ENCODE assay signal across 30 cellular contexts in genomic region chr21:44703731-44704635, GRCh38. TPM values are rescaled to one million over a fixed set of nuclear protein-coding genes. Genes with fewer than 3 reads are reported as not detected.
DNase-seq lines count a peak whose midpoint lies in the region; ATAC-seq, FAIRE-seq and TF ChIP-seq lines count a peak whose summit lies in the region.
"Had no signal": no experiment of that assay in that cellular context is flagged by ENCODE, and none has a peak within 500 bp of the region (broad histone marks: within the 10 kb centered on the region; RNA-seq: fewer than 3 reads in every experiment).

No MANE protein-coding gene starts in this region.

- no peak for TF ChIP-seq RAD21 in HepG2 (CRISPR knock-in tag; IDR thresholded peaks at IDR 0.05)

- no peak for TF ChIP-seq CTCF in natural killer cell (IDR thresholded peaks at IDR 0.05)
- TF ChIP-seq CTCF in colonic mucosa (IDR thresholded peaks at IDR 0.05), result no peak
- TF ChIP-seq CTCF in HepG2 (CRISPR knock-in tag; IDR thresholded peaks at IDR 0.05), result no peak
- TF ChIP-seq CTCF in suprapubic skin (IDR thresholded peaks at IDR 0.05), result no peak

- in situ Hi-C loops in HepG2 (cut with HindIII; ENCODE audit: extremely low pct_ligation_motif_present, low pct_unique_long_range_greater_than_20kb), result no loop called here

- POLR2A ChIA-PET in HepG2 (lab: Yijun Ruan, JAX), result no interaction called here

- H3K27ac Mint-ChIP-seq in natural killer cell treated with Interleukin-12 subunit alpha and Interleukin-12 subunit beta and Interleukin-15 and Interleukin-18, amount 100 ng/mL, for 72 hours, result no peak overlapping the region
- no peak overlapping the region for H3K27ac Mint-ChIP-seq in natural killer cell
- H3K27ac Mint-ChIP-seq: activated CD4-positive, alpha-beta memory T cell treated with anti-CD3 and anti-CD28 coated beads for 36 hours; activated naive CD4-positive, alpha-beta T cell treated with anti-CD3 and anti-CD28 coated beads, Interleukin-2, amount 50 U/mL, for 24 hours; activated T-cell treated with anti-CD3 and anti-CD28 coated beads, Interleukin-2, amount 50 U/mL, for 72 hours; mesothelial cell of epicardium had no signal

- H3K36me3 Mint-ChIP-seq in natural killer cell treated with Interleukin-12 subunit alpha and Interleukin-12 subunit beta and Interleukin-15 and Interleukin-18, amount 100 ng/mL, for 72 hours, result peaks cover 9% of the 10 kb centered on the region
- peaks cover 13% of the 10 kb centered on the region for H3K36me3 Mint-ChIP-seq in natural killer cell
- H3K36me3 Mint-ChIP-seq: mesothelial cell of epicardium had no signal

- no peak for TF ChIP-seq EP300 in HepG2 (IDR thresholded peaks at IDR 0.05; ENCODE audit: low read depth in 2 of 2, low read length in 2 of 2)
- no peak for TF ChIP-seq EP300 in HepG2 (CRISPR knock-in tag; IDR thresholded peaks at IDR 0.05; ENCODE audit: borderline replicate concordance)
- no peak for TF ChIP-seq EP300 in suprapubic skin (IDR thresholded peaks at IDR 0.05)

- peak overlapping the region; percentile 53; the same call in 1 of the 2 replicates for H3K4me2 ChIP-seq in HepG2 (ENCODE audit: low read depth, low read length)

- no peak overlapping the region for H3K27ac ChIP-seq in colonic mucosa
- H3K27ac ChIP-seq in HepG2 (ENCODE audit: extremely low read length, insufficient read depth, low read length), result no peak overlapping the region
- H3K27ac ChIP-seq in suprapubic skin, result no peak overlapping the region
- H3K27ac ChIP-seq: C4-2B, SK-N-MC, uterus had no signal

- no peaks in the 10 kb centered on the region for H3K4me1 ChIP-seq in colonic mucosa
- H3K4me1 ChIP-seq in HepG2 (ENCODE audit: insufficient read depth, low read length), result peaks cover 55% of the 10 kb centered on the region
- peaks cover 6% of the 10 kb centered on the region for H3K4me1 ChIP-seq in suprapubic skin
- H3K4me1 ChIP-seq: HAP-1, uterus had no signal

- BruUV-seq in HepG2 (replicated peaks; lab: Mats Ljungman, UMichigan), result no TSS peak

- no peaks in the 10 kb centered on the region for H3K79me2 ChIP-seq in HepG2 (ENCODE audit: insufficient read depth, low read length)

- H3K36me3 ChIP-seq in colonic mucosa, result no peaks in the 10 kb centered on the region
- H3K36me3 ChIP-seq in HepG2 (replicated peaks in 1 of 2; ENCODE audit: control insufficient read depth in 1 of 2, insufficient read depth in 2 of 2, low read length in 2 of 2), result no peaks in the 10 kb centered on the region
- H3K36me3 ChIP-seq in suprapubic skin, result no peaks in the 10 kb centered on the region
- H3K36me3 ChIP-seq: HAP-1, uterus had no signal

- CTCF ChIA-PET in HepG2 (lab: Yijun Ruan, JAX; ENCODE audit: low intra/inter-chr PET ratio, low total read pairs), result no interaction called here

- H3K9me3 ChIP-seq in colonic mucosa (no peaks in the 10 kb centered on the region), HepG2 (ENCODE audit: low read length) (no peaks in the 10 kb centered on the region), suprapubic skin (no peaks in the 10 kb centered on the region)
- H3K9me3 ChIP-seq: HAP-1, uterus had no signal

- FAIRE-seq in HepG2 (lab: Jason Lieb, UNC) (no peak), urothelium cell line (lab: Jason Lieb, UNC) (no peak)
- FAIRE-seq: D721Med, frontal cortex had no signal

- no peak for ATAC-seq in natural killer cell treated with Interleukin-12 subunit alpha and Interleukin-12 subunit beta and Interleukin-15 and Interleukin-18, amount 100 ng/mL, for 72 hours
- no peak for ATAC-seq in natural killer cell
- no peak for ATAC-seq in HepG2
- ATAC-seq: activated T-cell treated with anti-CD3 and anti-CD28 coated beads, Interleukin-2, amount 50 U/mL, for 72 hours; esophagus mucosa; naive thymus-derived CD8-positive, alpha-beta T cell had no signal

- 27% methylated on average over 8 of the region's 13 CpGs for WGBS in HepG2 (ENCODE audit: low lambda C conversion rate)
- 66% methylated on average over 9 of the region's 13 CpGs for WGBS in suprapubic skin

- H3K4me3 ChIP-seq in colonic mucosa (no peak overlapping the region), HepG2 (replicated peaks in 1 of 3; ENCODE audit: insufficient read depth in 1 of 3, low read depth in 2 of 3, low read length in 3 of 3) (no peak overlapping the region; a peak in 1 of 6 replicates), suprapubic skin (no peak overlapping the region)
- H3K4me3 ChIP-seq: HAP-1, SK-N-MC, uterus had no signal

- TF ChIP-seq POLR2A in HepG2 (IDR thresholded peaks at IDR 0.05; ENCODE audit: insufficient read depth in 1 of 2, low read depth in 2 of 2, low read length in 2 of 2), result no peak
- no peak for TF ChIP-seq POLR2A in suprapubic skin (IDR thresholded peaks at IDR 0.05)

- peaks cover 52 to 56% of the 10 kb centered on the region in 2 donors for H3K27me3 Mint-ChIP-seq in natural killer cell treated with Interleukin-12 subunit alpha and Interleukin-12 subunit beta and Interleukin-15 and Interleukin-18, amount 100 ng/mL, for 72 hours
- H3K27me3 Mint-ChIP-seq in natural killer cell (ENCODE audit: low read depth in 2 of 2), result peaks cover 63 to 71% of the 10 kb centered on the region in 2 donors

- peaks cover 35% of the 10 kb centered on the region for H3K27me3 ChIP-seq in colonic mucosa
- H3K27me3 ChIP-seq in HepG2 (ENCODE audit: control insufficient read depth in 1 of 2, insufficient read depth in 2 of 2, low read length in 2 of 2), result peaks cover 4 to 31% of the 10 kb centered on the region in 2 experiments; a peak in 4 of 5 replicates
- H3K27me3 ChIP-seq in suprapubic skin, result peaks cover 92% of the 10 kb centered on the region

- H3K9ac ChIP-seq in colonic mucosa (ENCODE audit: low read depth in 2 of 2, low read length in 2 of 2) (no peak overlapping the region), HepG2 (ENCODE audit: insufficient read depth, low read depth, low read length) (no peak overlapping the region)

- peak; percentile 38 for DNase-seq in natural killer cell treated with Interleukin-12 subunit alpha and Interleukin-12 subunit beta and Interleukin-15 and Interleukin-18, amount 100 ng/mL, for 72 hours (ENCODE audit: low spot score)
- DNase-seq in natural killer cell, result no peak
- peak; percentile 9 for DNase-seq in colonic mucosa
- DNase-seq in HepG2 (ENCODE audit: low spot score), result no peak
- no peak for DNase-seq in suprapubic skin (ENCODE audit: low spot score in 2 of 2)
- DNase-seq in urothelium cell line (ENCODE audit: low spot score), result no peak
- no peak for DNase-seq in activated T-cell treated with anti-CD3 and anti-CD28 coated beads, Interleukin-2, amount 50 U/mL, for 48 hours
- DNase-seq in OCI-M2 (lab: John Stamatoyannopoulos, UW; ENCODE audit: unreplicated experiment), result no peak
- DNase-seq: activated CD4-positive, alpha-beta memory T cell treated with anti-CD3 and anti-CD28 coated beads for 36 hours; activated T-cell treated with anti-CD3 and anti-CD28 coated beads, Interleukin-2, amount 50 U/mL, for 72 hours; aorta; effector CD8-positive, alpha-beta T cell; EL; KG1; naive thymus-derived CD8-positive, alpha-beta T cell; NCI-H1436 treated with DMSO at 0.1 percent for 48 hours; NCI-H524; substantia nigra had no signal

- H3K4me1 Mint-ChIP-seq in natural killer cell treated with Interleukin-12 subunit alpha and Interleukin-12 subunit beta and Interleukin-15 and Interleukin-18, amount 100 ng/mL, for 72 hours (ENCODE audit: low read depth in 2 of 2), result peaks cover 5 to 10% of the 10 kb centered on the region in 2 donors
- H3K4me1 Mint-ChIP-seq in natural killer cell, result peaks cover 9 to 15% of the 10 kb centered on the region in 2 donors

- no peak overlapping the region for H2AFZ ChIP-seq in HepG2 (ENCODE audit: low read length)

- H3K9me3 Mint-ChIP-seq in natural killer cell treated with Interleukin-12 subunit alpha and Interleukin-12 subunit beta and Interleukin-15 and Interleukin-18, amount 100 ng/mL, for 72 hours, result no peaks in the 10 kb centered on the region
- H3K9me3 Mint-ChIP-seq in natural killer cell, result peaks cover 0 to 3% of the 10 kb centered on the region in 2 donors
- H3K9me3 Mint-ChIP-seq: activated naive CD4-positive, alpha-beta T cell treated with anti-CD3 and anti-CD28 coated beads, Interleukin-2, amount 50 U/mL, for 24 hours; mesothelial cell of epicardium had no signal

- H3K4me3 Mint-ChIP-seq in natural killer cell treated with Interleukin-12 subunit alpha and Interleukin-12 subunit beta and Interleukin-15 and Interleukin-18, amount 100 ng/mL, for 72 hours, result no peak overlapping the region
- no peak overlapping the region for H3K4me3 Mint-ChIP-seq in natural killer cell
- H3K4me3 Mint-ChIP-seq: activated CD4-positive, alpha-beta memory T cell treated with anti-CD3 and anti-CD28 coated beads for 36 hours; activated naive CD4-positive, alpha-beta T cell treated with anti-CD3 and anti-CD28 coated beads, Interleukin-2, amount 50 U/mL, for 24 hours; activated T-cell treated with anti-CD3 and anti-CD28 coated beads, Interleukin-2, amount 50 U/mL, for 72 hours; central memory CD8-positive, alpha-beta T cell; mesothelial cell of epicardium; naive thymus-derived CD8-positive, alpha-beta T cell had no signal

- no peaks in the 10 kb centered on the region for H4K20me1 ChIP-seq in HepG2 (ENCODE audit: insufficient read depth, low read length)

- intact Hi-C loops in natural killer cell (cut with micrococcal nuclease) (no loop called here), colonic mucosa (cut with DNase I) (no loop called here), HepG2 (cut with micrococcal nuclease; ENCODE audit: unreplicated experiment) (loop anchor here (5.0 kb wide), 1 partner anchor 33 kb away; no protein-coding TSS in a partner anchor)

RNA-seq across cellular contexts. Expression of gene KRTAP10-12, which starts 7.0 kb away (rescaled TPM):
- total RNA-seq in natural killer cell treated with Interleukin-12 subunit alpha and Interleukin-12 subunit beta and Interleukin-15 and Interleukin-18, amount 100 ng/mL, for 72 hours, result not detected
- total RNA-seq in natural killer cell (not detected), colonic mucosa (not detected), HepG2 (2016; rRNA removed; fragmentation: Illumina TruSeq; extraction: Trizol) (not detected in 2 replicates), suprapubic skin (1 to 10 TPM in 2 of 4 donors, not detected in 2; 1.3 to 2.9 TPM)
- not detected in 2 replicates for total RNA-seq in HepG2 (2016; cell fraction: cytosol; rRNA removed; fragmentation: Illumina TruSeq; extraction: Trizol; ENCODE audit: low read depth)
- total RNA-seq in HepG2 (2016; cell fraction: insoluble cytoplasmic fraction; rRNA removed; fragmentation: Illumina TruSeq; extraction: Trizol), result not detected in 2 replicates
- total RNA-seq in HepG2 (2016; cell fraction: membrane; rRNA removed; fragmentation: Illumina TruSeq; extraction: Trizol), result not detected in 2 replicates
- total RNA-seq in HepG2 (2016; cell fraction: nucleus; rRNA removed; fragmentation: Illumina TruSeq; extraction: Trizol), result not detected in 2 replicates
- not detected in 2 replicates for polyA plus RNA-seq in HepG2 (2011; rRNA removed)
- polyA plus RNA-seq in HepG2 (2011; cell fraction: cytosol; rRNA removed), result not detected in 2 replicates
- not detected in 2 replicates for polyA plus RNA-seq in HepG2 (2011; cell fraction: nucleus; rRNA removed)
- not detected in 2 replicates for polyA plus RNA-seq in HepG2 (2012)
- not detected in 2 replicates for polyA plus RNA-seq in HepG2 (2016; cell fraction: cytosol; fragmentation: Illumina TruSeq; extraction: Trizol; ENCODE audit: low read depth)
- not detected in 2 replicates for polyA plus RNA-seq in HepG2 (2016; cell fraction: insoluble cytoplasmic fraction; fragmentation: Illumina TruSeq; extraction: Trizol; ENCODE audit: low read depth)
- polyA plus RNA-seq in HepG2 (2016; cell fraction: membrane; fragmentation: Illumina TruSeq; extraction: Trizol; ENCODE audit: low read depth), result not detected in 2 replicates
- not detected in 2 replicates for polyA plus RNA-seq in HepG2 (2016; cell fraction: nucleus; fragmentation: Illumina TruSeq; extraction: Trizol; ENCODE audit: insufficient read depth, low read depth)
- not detected in 2 replicates for polyA minus RNA-seq in HepG2 (2011; rRNA and poly(A)+ RNA removed; ENCODE audit: low replicate concordance)
- not detected in 2 replicates for polyA minus RNA-seq in HepG2 (2011; cell fraction: cytosol; rRNA and poly(A)+ RNA removed)
- not detected in 2 replicates for polyA minus RNA-seq in HepG2 (2011; cell fraction: nucleus; rRNA and poly(A)+ RNA removed)
- total RNA-seq: activated CD4-positive, alpha-beta memory T cell treated with anti-CD3 and anti-CD28 coated beads for 36 hours; activated T-cell treated with anti-CD3 and anti-CD28 coated beads, Interleukin-2, amount 50 U/mL, for 72 hours; aorta; esophagus mucosa; frontal cortex; mesothelial cell of epicardium; naive thymus-derived CD8-positive, alpha-beta T cell; RPMI7951; uterus had no signal
- polyA plus RNA-seq: AG04450; aorta; naive thymus-derived CD8-positive, alpha-beta T cell had no signal

RNA-seq across cellular contexts. Expression of gene TSPEAR, which starts 7.4 kb away (rescaled TPM):
- total RNA-seq in natural killer cell treated with Interleukin-12 subunit alpha and Interleukin-12 subunit beta and Interleukin-15 and Interleukin-18, amount 100 ng/mL, for 72 hours, result not detected
- not detected for total RNA-seq in natural killer cell
- total RNA-seq in colonic mucosa, result not detected
- total RNA-seq in HepG2 (2016; rRNA removed; fragmentation: Illumina TruSeq; extraction: Trizol), result 0.07 and 0.18 TPM in 2 replicates
- 0.09 TPM in 1 of 2 replicates, not detected in the other for total RNA-seq in HepG2 (2016; cell fraction: cytosol; rRNA removed; fragmentation: Illumina TruSeq; extraction: Trizol; ENCODE audit: low read depth)
- total RNA-seq in HepG2 (2016; cell fraction: insoluble cytoplasmic fraction; rRNA removed; fragmentation: Illumina TruSeq; extraction: Trizol), result 0.10 and 0.19 TPM in 2 replicates
- 0.24 and 0.28 TPM in 2 replicates for total RNA-seq in HepG2 (2016; cell fraction: membrane; rRNA removed; fragmentation: Illumina TruSeq; extraction: Trizol)
- total RNA-seq in HepG2 (2016; cell fraction: nucleus; rRNA removed; fragmentation: Illumina TruSeq; extraction: Trizol), result 0.16 TPM in 1 of 2 replicates, not detected in the other
- polyA plus RNA-seq in HepG2 (2011; rRNA removed), result 0.32 and 0.33 TPM in 2 replicates
- polyA plus RNA-seq in HepG2 (2011; cell fraction: cytosol; rRNA removed), result 0.28 and 0.32 TPM in 2 replicates
- polyA plus RNA-seq in HepG2 (2011; cell fraction: nucleus; rRNA removed), result 0.59 and 0.71 TPM in 2 replicates
- 0.63 and 0.68 TPM in 2 replicates for polyA plus RNA-seq in HepG2 (2012)
- 0.10 and 0.12 TPM in 2 replicates for polyA plus RNA-seq in HepG2 (2016; cell fraction: cytosol; fragmentation: Illumina TruSeq; extraction: Trizol; ENCODE audit: low read depth)
- 0.19 and 0.25 TPM in 2 replicates for polyA plus RNA-seq in HepG2 (2016; cell fraction: insoluble cytoplasmic fraction; fragmentation: Illumina TruSeq; extraction: Trizol; ENCODE audit: low read depth)
- 0.31 and 0.42 TPM in 2 replicates for polyA plus RNA-seq in HepG2 (2016; cell fraction: membrane; fragmentation: Illumina TruSeq; extraction: Trizol; ENCODE audit: low read depth)
- 0.11 TPM in 1 of 2 replicates, not detected in the other for polyA plus RNA-seq in HepG2 (2016; cell fraction: nucleus; fragmentation: Illumina TruSeq; extraction: Trizol; ENCODE audit: insufficient read depth, low read depth)
- 0.82 TPM in 1 of 2 replicates, not detected in the other for polyA minus RNA-seq in HepG2 (2011; rRNA and poly(A)+ RNA removed; ENCODE audit: low replicate concordance)
- polyA minus RNA-seq in HepG2 (2011; cell fraction: cytosol; rRNA and poly(A)+ RNA removed), result 0.18 and 0.20 TPM in 2 replicates
- 0.26 and 0.37 TPM in 2 replicates for polyA minus RNA-seq in HepG2 (2011; cell fraction: nucleus; rRNA and poly(A)+ RNA removed)
- under 1 TPM in 3 of 4 donors, not detected in 1; 0.21 to 0.59 (median 0.32) TPM for total RNA-seq in suprapubic skin
- total RNA-seq: activated CD4-positive, alpha-beta memory T cell treated with anti-CD3 and anti-CD28 coated beads for 36 hours; activated T-cell treated with anti-CD3 and anti-CD28 coated beads, Interleukin-2, amount 50 U/mL, for 72 hours; aorta; frontal cortex; naive thymus-derived CD8-positive, alpha-beta T cell; RPMI7951 had no signal
- polyA plus RNA-seq: AG04450, aorta had no signal

RNA-seq across cellular contexts. Expression of gene KRTAP12-1, which starts 22.0 kb away (rescaled TPM):
- total RNA-seq in natural killer cell treated with Interleukin-12 subunit alpha and Interleukin-12 subunit beta and Interleukin-15 and Interleukin-18, amount 100 ng/mL, for 72 hours, result not detected
- total RNA-seq in natural killer cell (not detected), colonic mucosa (not detected), HepG2 (2016; rRNA removed; fragmentation: Illumina TruSeq; extraction: Trizol) (not detected in 2 replicates), suprapubic skin (10 to 100 TPM in 1 of 4 donors, 1 to 10 TPM in 1, not detected in 2; 6.0 to 32.1 TPM)
- not detected in 2 replicates for total RNA-seq in HepG2 (2016; cell fraction: cytosol; rRNA removed; fragmentation: Illumina TruSeq; extraction: Trizol; ENCODE audit: low read depth)
- not detected in 2 replicates for total RNA-seq in HepG2 (2016; cell fraction: insoluble cytoplasmic fraction; rRNA removed; fragmentation: Illumina TruSeq; extraction: Trizol)
- not detected in 2 replicates for total RNA-seq in HepG2 (2016; cell fraction: membrane; rRNA removed; fragmentation: Illumina TruSeq; extraction: Trizol)
- total RNA-seq in HepG2 (2016; cell fraction: nucleus; rRNA removed; fragmentation: Illumina TruSeq; extraction: Trizol), result not detected in 2 replicates
- polyA plus RNA-seq in HepG2 (2011; rRNA removed), result 0.13 TPM in 1 of 2 replicates, not detected in the other
- polyA plus RNA-seq in HepG2 (2011; cell fraction: cytosol; rRNA removed), result not detected in 2 replicates
- 0.40 TPM in 1 of 2 replicates, not detected in the other for polyA plus RNA-seq in HepG2 (2011; cell fraction: nucleus; rRNA removed)
- not detected in 2 replicates for polyA plus RNA-seq in HepG2 (2012)
- not detected in 2 replicates for polyA plus RNA-seq in HepG2 (2016; cell fraction: cytosol; fragmentation: Illumina TruSeq; extraction: Trizol; ENCODE audit: low read depth)
- polyA plus RNA-seq in HepG2 (2016; cell fraction: insoluble cytoplasmic fraction; fragmentation: Illumina TruSeq; extraction: Trizol; ENCODE audit: low read depth), result not detected in 2 replicates
- polyA plus RNA-seq in HepG2 (2016; cell fraction: membrane; fragmentation: Illumina TruSeq; extraction: Trizol; ENCODE audit: low read depth), result not detected in 2 replicates
- polyA plus RNA-seq in HepG2 (2016; cell fraction: nucleus; fragmentation: Illumina TruSeq; extraction: Trizol; ENCODE audit: insufficient read depth, low read depth), result not detected in 2 replicates
- polyA minus RNA-seq in HepG2 (2011; rRNA and poly(A)+ RNA removed; ENCODE audit: low replicate concordance), result not detected in 2 replicates
- polyA minus RNA-seq in HepG2 (2011; cell fraction: cytosol; rRNA and poly(A)+ RNA removed), result not detected in 2 replicates
- not detected in 2 replicates for polyA minus RNA-seq in HepG2 (2011; cell fraction: nucleus; rRNA and poly(A)+ RNA removed)
- total RNA-seq: activated CD4-positive, alpha-beta memory T cell treated with anti-CD3 and anti-CD28 coated beads for 36 hours; activated T-cell treated with anti-CD3 and anti-CD28 coated beads, Interleukin-2, amount 50 U/mL, for 72 hours; aorta; esophagus mucosa; frontal cortex; mesothelial cell of epicardium; naive thymus-derived CD8-positive, alpha-beta T cell; RPMI7951 had no signal
- polyA plus RNA-seq: AG04450; aorta; naive thymus-derived CD8-positive, alpha-beta T cell had no signal

RNA-seq across cellular contexts. Expression of gene KRTAP12-2, which starts 37.3 kb away (rescaled TPM):
- total RNA-seq in natural killer cell treated with Interleukin-12 subunit alpha and Interleukin-12 subunit beta and Interleukin-15 and Interleukin-18, amount 100 ng/mL, for 72 hours, result not detected
- total RNA-seq in natural killer cell, result not detected
- not detected for total RNA-seq in colonic mucosa
- not detected in 2 replicates for total RNA-seq in HepG2 (2016; rRNA removed; fragmentation: Illumina TruSeq; extraction: Trizol)
- not detected in 2 replicates for total RNA-seq in HepG2 (2016; cell fraction: cytosol; rRNA removed; fragmentation: Illumina TruSeq; extraction: Trizol; ENCODE audit: low read depth)
- total RNA-seq in HepG2 (2016; cell fraction: insoluble cytoplasmic fraction; rRNA removed; fragmentation: Illumina TruSeq; extraction: Trizol), result not detected in 2 replicates
- total RNA-seq in HepG2 (2016; cell fraction: membrane; rRNA removed; fragmentation: Illumina TruSeq; extraction: Trizol), result not detected in 2 replicates
- not detected in 2 replicates for total RNA-seq in HepG2 (2016; cell fraction: nucleus; rRNA removed; fragmentation: Illumina TruSeq; extraction: Trizol)
- not detected in 2 replicates for polyA plus RNA-seq in HepG2 (2011; rRNA removed)
- polyA plus RNA-seq in HepG2 (2011; cell fraction: cytosol; rRNA removed), result not detected in 2 replicates
- not detected in 2 replicates for polyA plus RNA-seq in HepG2 (2011; cell fraction: nucleus; rRNA removed)
- not detected in 2 replicates for polyA plus RNA-seq in HepG2 (2012)
- not detected in 2 replicates for polyA plus RNA-seq in HepG2 (2016; cell fraction: cytosol; fragmentation: Illumina TruSeq; extraction: Trizol; ENCODE audit: low read depth)
- polyA plus RNA-seq in HepG2 (2016; cell fraction: insoluble cytoplasmic fraction; fragmentation: Illumina TruSeq; extraction: Trizol; ENCODE audit: low read depth), result not detected in 2 replicates
- not detected in 2 replicates for polyA plus RNA-seq in HepG2 (2016; cell fraction: membrane; fragmentation: Illumina TruSeq; extraction: Trizol; ENCODE audit: low read depth)
- not detected in 2 replicates for polyA plus RNA-seq in HepG2 (2016; cell fraction: nucleus; fragmentation: Illumina TruSeq; extraction: Trizol; ENCODE audit: insufficient read depth, low read depth)
- not detected in 2 replicates for polyA minus RNA-seq in HepG2 (2011; rRNA and poly(A)+ RNA removed; ENCODE audit: low replicate concordance)
- not detected in 2 replicates for polyA minus RNA-seq in HepG2 (2011; cell fraction: cytosol; rRNA and poly(A)+ RNA removed)
- polyA minus RNA-seq in HepG2 (2011; cell fraction: nucleus; rRNA and poly(A)+ RNA removed), result not detected in 2 replicates
- total RNA-seq in suprapubic skin, result 10 to 100 TPM in 1 of 4 donors, 1 to 10 TPM in 2, not detected in 1; 5.6 to 29.3 (median 8.2) TPM
- total RNA-seq: activated CD4-positive, alpha-beta memory T cell treated with anti-CD3 and anti-CD28 coated beads for 36 hours; activated T-cell treated with anti-CD3 and anti-CD28 coated beads, Interleukin-2, amount 50 U/mL, for 72 hours; aorta; esophagus mucosa; frontal cortex; mesothelial cell of epicardium; naive thymus-derived CD8-positive, alpha-beta T cell; RPMI7951; uterus had no signal
- polyA plus RNA-seq: AG04450; aorta; naive thymus-derived CD8-positive, alpha-beta T cell had no signal

RNA-seq across cellular contexts. Expression of gene KRTAP12-3, which starts 46.3 kb away (rescaled TPM):
- not detected for total RNA-seq in natural killer cell treated with Interleukin-12 subunit alpha and Interleukin-12 subunit beta and Interleukin-15 and Interleukin-18, amount 100 ng/mL, for 72 hours
- total RNA-seq in natural killer cell, result 1 to 10 TPM in 2 of 3 donors, not detected in 1; 1.0 to 1.1 TPM
- total RNA-seq in colonic mucosa, result not detected
- total RNA-seq in HepG2 (2016; rRNA removed; fragmentation: Illumina TruSeq; extraction: Trizol), result not detected in 2 replicates
- not detected in 2 replicates for total RNA-seq in HepG2 (2016; cell fraction: cytosol; rRNA removed; fragmentation: Illumina TruSeq; extraction: Trizol; ENCODE audit: low read depth)
- not detected in 2 replicates for total RNA-seq in HepG2 (2016; cell fraction: insoluble cytoplasmic fraction; rRNA removed; fragmentation: Illumina TruSeq; extraction: Trizol)
- not detected in 2 replicates for total RNA-seq in HepG2 (2016; cell fraction: membrane; rRNA removed; fragmentation: Illumina TruSeq; extraction: Trizol)
- not detected in 2 replicates for total RNA-seq in HepG2 (2016; cell fraction: nucleus; rRNA removed; fragmentation: Illumina TruSeq; extraction: Trizol)
- not detected in 2 replicates for polyA plus RNA-seq in HepG2 (2011; rRNA removed)
- polyA plus RNA-seq in HepG2 (2011; cell fraction: cytosol; rRNA removed), result not detected in 2 replicates
- not detected in 2 replicates for polyA plus RNA-seq in HepG2 (2011; cell fraction: nucleus; rRNA removed)
- polyA plus RNA-seq in HepG2 (2012), result not detected in 2 replicates
- not detected in 2 replicates for polyA plus RNA-seq in HepG2 (2016; cell fraction: cytosol; fragmentation: Illumina TruSeq; extraction: Trizol; ENCODE audit: low read depth)
- polyA plus RNA-seq in HepG2 (2016; cell fraction: insoluble cytoplasmic fraction; fragmentation: Illumina TruSeq; extraction: Trizol; ENCODE audit: low read depth), result not detected in 2 replicates
- not detected in 2 replicates for polyA plus RNA-seq in HepG2 (2016; cell fraction: membrane; fragmentation: Illumina TruSeq; extraction: Trizol; ENCODE audit: low read depth)
- not detected in 2 replicates for polyA plus RNA-seq in HepG2 (2016; cell fraction: nucleus; fragmentation: Illumina TruSeq; extraction: Trizol; ENCODE audit: insufficient read depth, low read depth)
- polyA minus RNA-seq in HepG2 (2011; rRNA and poly(A)+ RNA removed; ENCODE audit: low replicate concordance), result not detected in 2 replicates
- polyA minus RNA-seq in HepG2 (2011; cell fraction: cytosol; rRNA and poly(A)+ RNA removed), result not detected in 2 replicates
- polyA minus RNA-seq in HepG2 (2011; cell fraction: nucleus; rRNA and poly(A)+ RNA removed), result not detected in 2 replicates
- total RNA-seq in suprapubic skin, result 10 to 100 TPM in 1 of 4 donors, 1 to 10 TPM in 1, not detected in 2; 3.2 to 11.5 TPM
- total RNA-seq: activated CD4-positive, alpha-beta memory T cell treated with anti-CD3 and anti-CD28 coated beads for 36 hours; activated T-cell treated with anti-CD3 and anti-CD28 coated beads, Interleukin-2, amount 50 U/mL, for 72 hours; aorta; esophagus mucosa; frontal cortex; mesothelial cell of epicardium; naive thymus-derived CD8-positive, alpha-beta T cell; RPMI7951; uterus had no signal
- polyA plus RNA-seq: AG04450; aorta; naive thymus-derived CD8-positive, alpha-beta T cell had no signal

Comparison
In these comparisons a context has a peak if more than half of its experiments do, and no peak if none do; other contexts are left out.
1. DNase-seq: peak in natural killer cell treated with Interleukin-12 subunit alpha and Interleukin-12 subunit beta and Interleukin-15 and Interleukin-18, amount 100 ng/mL, for 72 hours (single experiment) and colonic mucosa (single experiment); none in natural killer cell (single experiment), HepG2 (single experiment), suprapubic skin (0 of 2), urothelium cell line (single experiment), activated T-cell treated with anti-CD3 and anti-CD28 coated beads, Interleukin-2, amount 50 U/mL, for 48 hours (0 of 2) and OCI-M2 (single experiment).